8 cellular contexts compared by ENCODE assay signal in genomic region chr22:22720201-22720723, GRCh38.
DNase-seq lines count a peak whose midpoint lies in the region; ATAC-seq and TF ChIP-seq lines count a peak whose summit lies in the region.

No MANE protein-coding gene starts in this region.

- H3K4me3 ChIP-seq in RWPE2 (ENCODE audit: severe bottlenecking): no peak overlapping the region
- H3K4me3 ChIP-seq in astrocyte of the spinal cord (ENCODE audit: low read depth, low read length): no peak overlapping the region
- no peak overlapping the region for H3K4me3 ChIP-seq in kidney epithelial cell (ENCODE audit: low read depth, low read length)

- H3K36me3 ChIP-seq in RWPE2 (ENCODE audit: low read depth) (no peaks in the 10 kb centered on the region), kidney epithelial cell (ENCODE audit: control insufficient read depth, insufficient read depth, low read length) (no peaks in the 10 kb centered on the region)

- no peaks in the 10 kb centered on the region for H3K27me3 Mint-ChIP-seq in CD14-positive monocyte (ENCODE audit: low read depth in 3 of 3)

- peak; percentile 63 for ATAC-seq in GM19035 (IDR thresholded peaks at IDR 0.05; ENCODE audit: unreplicated experiment)
- ATAC-seq in HG03342 (IDR thresholded peaks at IDR 0.05; ENCODE audit: unreplicated experiment): peak; percentile 47
- peak; percentile 23; the same call in 1 of the 3 replicates for ATAC-seq in RWPE2 (ENCODE audit: low read depth)

- H3K27me3 ChIP-seq in RWPE2 (ENCODE audit: insufficient read depth, poor library complexity, severe bottlenecking): peaks cover 16% of the 10 kb centered on the region
- no peaks in the 10 kb centered on the region for H3K27me3 ChIP-seq in kidney epithelial cell (ENCODE audit: control insufficient read depth, insufficient read depth, low read length)

- peak overlapping the region in 1 of 2 donors; percentile 78 for H3K4me3 Mint-ChIP-seq in CD14-positive monocyte

- no peak overlapping the region for H3K27ac ChIP-seq in RWPE2 (ENCODE audit: poor library complexity, severe bottlenecking)

- peaks cover 44% of the 10 kb centered on the region for H3K4me1 Mint-ChIP-seq in CD14-positive monocyte

- H3K9me3 ChIP-seq in RWPE2 (ENCODE audit: severe bottlenecking): peaks cover 13% of the 10 kb centered on the region

- H3K9me3 Mint-ChIP-seq in CD14-positive monocyte: no peaks in the 10 kb centered on the region

- in situ Hi-C loops in astrocyte of the spinal cord (cut with HindIII; ENCODE audit: low sequenced_read_pairs): no loop called here

- no peaks in the 10 kb centered on the region for H3K4me1 ChIP-seq in RWPE2 (ENCODE audit: insufficient read depth, poor library complexity, severe bottlenecking)

- H3K27ac Mint-ChIP-seq in CD14-positive monocyte: peak overlapping the region; percentile 96 to 99 (median 99)

- DNase-seq in CD14-positive monocyte (ENCODE audit: low spot score) (peak; percentile 61), RWPE2 (ENCODE audit: low spot score) (no peak), astrocyte of the spinal cord (ENCODE audit: low read depth, low spot score) (peak; percentile 36), kidney epithelial cell (ENCODE audit: low read depth) (no peak), NCI-H1105 (lab: John Stamatoyannopoulos, UW) (no peak)
- DNase-seq in stimulated activated CD8-positive, alpha-beta memory T cell treated with anti-CD3 and anti-CD28 coated beads, Interleukin-7, amount 100 ng/mL, for 24 hours (ENCODE audit: low read depth): peak; percentile 24

- intact Hi-C loops in CD14-positive monocyte (cut with micrococcal nuclease): loop anchor here in 1 of 2 donors (10.0 kb wide), 1 partner anchor 205 kb away; no protein-coding TSS in a partner anchor

- peak; percentile 88 for TF ChIP-seq CTCF in CD14-positive monocyte (IDR thresholded peaks at IDR 0.05)
- peak; percentile 26 for TF ChIP-seq CTCF in RWPE2 (IDR thresholded peaks at IDR 0.05; ENCODE audit: poor library complexity, severe bottlenecking)
- TF ChIP-seq CTCF in astrocyte of the spinal cord (IDR thresholded peaks at IDR 0.05; ENCODE audit: low read depth, low read length): peak; percentile 41
- peak; percentile 48 for TF ChIP-seq CTCF in kidney epithelial cell (IDR thresholded peaks at IDR 0.05; ENCODE audit: insufficient read depth, low read length, poor library complexity, severe bottlenecking)

- H3K36me3 Mint-ChIP-seq in CD14-positive monocyte: no peaks in the 10 kb centered on the region

Comparison
In these comparisons a context has a peak if more than half of its experiments do, and no peak if none do; other contexts are left out.
1. DNase-seq: peak in CD14-positive monocyte (single experiment), astrocyte of the spinal cord (single experiment) and stimulated activated CD8-positive, alpha-beta memory T cell treated with anti-CD3 and anti-CD28 coated beads, Interleukin-7, amount 100 ng/mL, for 24 hours (single experiment); none in RWPE2 (single experiment), kidney epithelial cell (single experiment) and NCI-H1105 (single experiment).
2. CTCF ChIP-seq: peak in every context shown above with its lines; median percentile 88 in CD14-positive monocyte; 48 in kidney epithelial cell; 41 in astrocyte of the spinal cord; 26 in RWPE2.
3. Peak in every context shown above with its lines, with median percentiles within 50 percentile points of each other: ATAC-seq.